In the genomic region with DNA sequence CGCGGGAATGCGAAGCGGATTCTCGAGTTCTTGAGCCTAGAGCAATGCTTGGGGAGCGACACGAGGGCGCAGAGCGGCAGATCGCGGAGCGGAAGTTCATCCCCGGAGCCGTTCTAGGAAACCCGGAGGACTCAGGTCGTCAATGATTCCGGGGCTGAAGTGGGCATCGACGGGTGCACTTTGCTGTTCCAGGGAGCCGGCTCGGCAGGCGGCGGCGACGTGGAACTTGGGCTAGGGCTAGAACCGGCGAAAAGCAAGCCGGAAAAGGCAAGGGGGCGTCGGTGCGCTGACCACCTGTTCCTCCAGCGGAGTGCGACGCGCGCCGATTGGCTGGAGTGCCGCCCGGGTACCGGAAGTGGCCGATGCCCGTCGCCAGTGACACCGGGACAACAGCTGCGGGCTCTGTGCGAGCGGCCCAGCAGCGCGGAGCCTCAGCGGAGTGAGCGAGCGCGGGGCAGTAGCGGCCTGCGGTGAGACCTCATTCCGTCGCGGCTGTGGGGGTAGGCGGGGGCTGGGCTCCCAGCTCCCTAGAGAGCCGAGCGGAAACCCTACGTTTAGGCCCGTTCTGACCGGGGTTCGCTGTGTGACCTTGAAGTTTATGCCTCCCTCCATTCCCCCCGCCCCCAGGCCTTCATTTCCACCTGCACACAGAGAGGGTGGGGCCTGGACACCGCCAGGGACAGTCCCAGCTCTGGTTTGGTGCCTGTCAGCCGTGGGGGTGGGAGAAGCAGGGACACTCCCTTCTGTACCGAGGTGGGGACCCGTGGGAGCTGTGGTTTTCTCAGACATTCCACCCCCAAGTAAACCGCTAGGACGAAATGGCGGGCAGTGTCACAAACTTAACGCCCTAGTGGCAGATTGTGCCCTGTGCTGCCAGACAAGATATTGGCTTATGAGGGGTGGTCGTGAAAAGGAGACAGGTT, we compare ENCODE assay signal across 8 cellular contexts. TPM values are rescaled to one million over a fixed set of nuclear protein-coding genes. Genes with fewer than 3 reads are reported as not detected.
DNase-seq lines count a peak whose midpoint lies in the region; ATAC-seq and TF ChIP-seq lines count a peak whose summit lies in the region.

A gene (plus strand): TSS at position 362 of the 923 bp plus-strand sequence. CDS start 13,038 bp downstream, outside the sequence.

- DNase-seq in SIG-M5 treated with dmso at 0.1 percent for 504 hours (lab: John Stamatoyannopoulos, UW; ENCODE audit: unreplicated experiment) (peak; percentile 6), SIG-M5 (lab: John Stamatoyannopoulos, UW) (no peak), NCI-H69 (lab: John Stamatoyannopoulos, UW) (peak; percentile 89), activated T-cell treated with anti-CD3 and anti-CD28 coated beads for 1 hour (ENCODE audit: low read depth) (peak; percentile 51), epithelial cell of proximal tubule (ENCODE audit: low read depth) (no peak), naive B cell (peak; percentile 87)
- peak; percentile 73 for DNase-seq in stimulated activated CD8-positive, alpha-beta memory T cell treated with anti-CD3 and anti-CD28 coated beads, Interleukin-7, amount 100 ng/mL, for 4 hours (ENCODE audit: low read depth in 2 of 2)

- H3K9me3 Mint-ChIP-seq in naive B cell, result peaks cover 0 to 4% (median 0%) of the 10 kb centered on the region in 7 donors

- H3K27me3 Mint-ChIP-seq in naive B cell, result no peaks in the 10 kb centered on the region

- H3K27ac Mint-ChIP-seq in naive B cell, result peak within 1 kb of the TSS; percentile 81 to 99 (median 96)

- H3K4me3 ChIP-seq in epithelial cell of proximal tubule (ENCODE audit: low read depth, low read length), result peak within 1 kb of the TSS; percentile 73

- H3K4me3 Mint-ChIP-seq in naive B cell, result peak within 1 kb of the TSS; percentile 71 to 96 (median 92)

- H3K4me1 Mint-ChIP-seq in naive B cell, result peaks cover 20 to 39% (median 38%) of the 10 kb centered on the region in 3 donors

- no peaks in the 10 kb centered on the region for H3K36me3 Mint-ChIP-seq in naive B cell

- ATAC-seq in HG03066 (IDR thresholded peaks at IDR 0.05; ENCODE audit: low read depth, unreplicated experiment), result peak; percentile 72
- ATAC-seq in naive B cell (ENCODE audit: low read depth in 2 of 2), result peak; percentile 83 to 84

- TF ChIP-seq CTCF in epithelial cell of proximal tubule (conservative IDR thresholded peaks at IDR 0.05; ENCODE audit: low read depth, low read length), result peak; percentile 7

RNA-seq across cellular contexts. Expression of the gene that starts here (rescaled TPM):
- total RNA-seq in epithelial cell of proximal tubule, result 1.2 and 1.7 TPM in 2 replicates
- polyA plus RNA-seq in naive B cell (ENCODE audit: low read depth in 6 of 6), result 1 to 10 TPM; 1.7 to 4.1 (median 3.6) TPM

Comparison
In these comparisons a context has a peak if more than half of its experiments do, and no peak if none do; other contexts are left out.
1. DNase-seq: peak in SIG-M5 treated with dmso at 0.1 percent for 504 hours (single experiment), NCI-H69 (single experiment), activated T-cell treated with anti-CD3 and anti-CD28 coated beads for 1 hour (single experiment), naive B cell (single experiment) and stimulated activated CD8-positive, alpha-beta memory T cell treated with anti-CD3 and anti-CD28 coated beads, Interleukin-7, amount 100 ng/mL, for 4 hours (2 of 2); none in SIG-M5 (single experiment) and epithelial cell of proximal tubule (single experiment).